6 cellular contexts compared by ENCODE assay signal in genomic region chr2:13532781-13533523, GRCh38.
DNase-seq lines count a peak whose midpoint lies in the region; ATAC-seq, FAIRE-seq and TF ChIP-seq lines count a peak whose summit lies in the region.
"Not testable (repeated sequence)": the region's sequence is repeated elsewhere in the genome, so short reads cannot be mapped to it uniquely, and the experiment has no call there.

No MANE protein-coding gene starts in this region.

- not testable (repeated sequence) for H3K36me3 ChIP-seq in BE2C; Panc1 (ENCODE audit: control insufficient read depth, insufficient read depth, low read length); HepG2 (replicated peaks in 1 of 2; ENCODE audit: control insufficient read depth in 1 of 2, insufficient read depth in 2 of 2, low read length in 2 of 2); small intestine (ENCODE audit: control insufficient read depth in 2 of 2, insufficient read depth in 2 of 2, low read length in 2 of 2)

- H3K27me3 Mint-ChIP-seq in Calu3 (ENCODE audit: unreplicated experiment) = not testable (repeated sequence)

- H3K9ac ChIP-seq in HepG2 (ENCODE audit: insufficient read depth, low read depth, low read length) = peak overlapping the region; percentile 71

- not testable (repeated sequence) for TF ChIP-seq EP300 in HepG2 (IDR thresholded peaks at IDR 0.05; ENCODE audit: low read depth in 2 of 2, low read length in 2 of 2); HepG2 (CRISPR knock-in tag; IDR thresholded peaks at IDR 0.05; ENCODE audit: borderline replicate concordance)

- peaks cover 58% of the 10 kb centered on the region for H3K4me1 Mint-ChIP-seq in Calu3 (ENCODE audit: low read depth, unreplicated experiment)

- not testable (repeated sequence) for H3K9me3 ChIP-seq in BE2C; Panc1 (ENCODE audit: control insufficient read depth, insufficient read depth, low read depth, low read length); small intestine (ENCODE audit: control insufficient read depth, low read depth)
- H3K9me3 ChIP-seq in HepG2 (ENCODE audit: low read length) = peaks cover 41% of the 10 kb centered on the region

- ATAC-seq in Panc1 (peak; percentile 69), HepG2 (peak; percentile 96)

- FAIRE-seq in HepG2 (lab: Jason Lieb, UNC); small intestine (lab: Jason Lieb, UNC): not testable (repeated sequence)

- not testable (repeated sequence) for H3K9me3 Mint-ChIP-seq in Calu3 (ENCODE audit: low read depth, unreplicated experiment)

- H3K4me2 ChIP-seq in HepG2 (ENCODE audit: low read depth, low read length) = peak overlapping the region; percentile 63

- CTCF ChIA-PET in Calu3 (lab: Charles Lee) = interaction anchor here (1.3 to 1.8 kb wide), 2 partner anchors 10 to 26 kb away, joined by 3 to 4 read pairs; no protein-coding TSS in a partner anchor
- CTCF ChIA-PET in Panc1 (lab: Charles Lee); HepG2 (lab: Yijun Ruan, JAX; ENCODE audit: low intra/inter-chr PET ratio, low total read pairs): not testable (repeated sequence)

- peaks cover 24% of the 10 kb centered on the region for H3K79me2 ChIP-seq in HepG2 (ENCODE audit: insufficient read depth, low read length)

- H3K36me3 Mint-ChIP-seq in Calu3 (ENCODE audit: insufficient read depth, unreplicated experiment) = peaks cover 34% of the 10 kb centered on the region

- peak overlapping the region; percentile 76 for H3K4me3 Mint-ChIP-seq in Calu3 (ENCODE audit: low read depth, unreplicated experiment)

- TF ChIP-seq POLR2A in HepG2 (IDR thresholded peaks at IDR 0.05; ENCODE audit: insufficient read depth in 1 of 2, low read depth in 2 of 2, low read length in 2 of 2) = not testable (repeated sequence)

- peaks cover 14% of the 10 kb centered on the region for H3K4me1 ChIP-seq in BE2C
- H3K4me1 ChIP-seq in Panc1 (ENCODE audit: control insufficient read depth, insufficient read depth, low read length); HepG2 (ENCODE audit: insufficient read depth, low read length); small intestine (ENCODE audit: control insufficient read depth in 2 of 2, insufficient read depth in 1 of 2, low read depth in 1 of 2, low read length in 1 of 2): not testable (repeated sequence)

- DNase-seq in BE2C = peak; percentile 80
- peak; percentile 61 for DNase-seq in Calu3
- DNase-seq in Panc1 (ENCODE audit: low read depth, low spot score) = not testable (repeated sequence)
- peak; percentile 74 for DNase-seq in SK-N-DZ (ENCODE audit: low spot score)
- DNase-seq in HepG2 (ENCODE audit: low spot score) = peak; percentile 68
- DNase-seq in small intestine = peak; percentile 12

- H3K27ac Mint-ChIP-seq in Calu3 (ENCODE audit: unreplicated experiment) = peak overlapping the region; percentile 96

- POLR2A ChIA-PET in Panc1 (lab: Charles Lee); HepG2 (lab: Yijun Ruan, JAX): not testable (repeated sequence)

- 12% methylated on average over 16 of the region's 22 CpGs for WGBS in HepG2 (ENCODE audit: low lambda C conversion rate)
- WGBS in small intestine, 3 donors = 54 to 76% (median 66%) methylated on average over 22 of the region's 22 CpGs

- TF ChIP-seq CTCF in BE2C (IDR thresholded peaks at IDR 0.05; ENCODE audit: low read depth, low read length); Calu3 (IDR thresholded peaks at IDR 0.05; ENCODE audit: unreplicated experiment); Panc1 (IDR thresholded peaks at IDR 0.05); HepG2 (CRISPR knock-in tag; IDR thresholded peaks at IDR 0.05): not testable (repeated sequence)

- in situ Hi-C loops in Panc1 (cut with HindIII; ENCODE audit: low pct_unique_long_range_greater_than_20kb, low sequenced_read_pairs); HepG2 (cut with HindIII; ENCODE audit: extremely low pct_ligation_motif_present, low pct_unique_long_range_greater_than_20kb): not testable (repeated sequence)

- BruUV-seq in Calu3 (replicated peaks; lab: Mats Ljungman, UMichigan) = TSS peak; percentile 67
- BruUV-seq in Panc1 (replicated peaks; lab: Mats Ljungman, UMichigan) = not testable (repeated sequence)
- BruUV-seq in HepG2 (replicated peaks; lab: Mats Ljungman, UMichigan) = TSS peak; percentile 80

- intact Hi-C loops in Calu3 (cut with micrococcal nuclease; ENCODE audit: unreplicated experiment) = loop anchor here (2.0 to 10.0 kb wide), 2 partner anchors 26 to 282 kb away; no protein-coding TSS in a partner anchor
- intact Hi-C loops in Panc1 (cut with micrococcal nuclease; ENCODE audit: unreplicated experiment); HepG2 (cut with micrococcal nuclease; ENCODE audit: unreplicated experiment): not testable (repeated sequence)

- peak overlapping the region; percentile 54 for H2AFZ ChIP-seq in HepG2 (ENCODE audit: low read length)

- TF ChIP-seq RAD21 in HepG2 (CRISPR knock-in tag; IDR thresholded peaks at IDR 0.05) = not testable (repeated sequence)

- not testable (repeated sequence) for H3K27me3 ChIP-seq in BE2C; Panc1 (ENCODE audit: control insufficient read depth, insufficient read depth, low read length); HepG2 (ENCODE audit: control insufficient read depth in 1 of 2, insufficient read depth in 2 of 2, low read length in 2 of 2); small intestine (ENCODE audit: control insufficient read depth in 2 of 2, insufficient read depth in 2 of 2, low read length in 2 of 2)

- not testable (repeated sequence) for H4K20me1 ChIP-seq in HepG2 (ENCODE audit: insufficient read depth, low read length)

- H3K4me3 ChIP-seq in BE2C (ENCODE audit: low read depth, low read length) (peak overlapping the region; percentile 72), Panc1 (ENCODE audit: low read depth in 2 of 2, low read length in 2 of 2) (peak overlapping the region; percentile 11 to 50; a peak in 3 of 4 replicates), HepG2 (replicated peaks in 1 of 3; ENCODE audit: insufficient read depth in 1 of 3, low read depth in 2 of 3, low read length in 3 of 3) (peak overlapping the region; percentile 64 to 73 (median 72); a peak in 5 of 6 replicates)
- H3K4me3 ChIP-seq in small intestine (ENCODE audit: low read depth in 1 of 2, low read length in 2 of 2) = not testable (repeated sequence)

- H3K27ac ChIP-seq in Panc1 (ENCODE audit: low read length); small intestine (ENCODE audit: low read depth in 1 of 2, low read length in 1 of 2): not testable (repeated sequence)
- peak overlapping the region; percentile 65 for H3K27ac ChIP-seq in HepG2 (ENCODE audit: extremely low read length, insufficient read depth, low read length)

TF ChIP-seq in HepG2, 621 proteins besides CTCF, POLR2A, EP300 and RAD21 (continues in another document):
- not testable (repeated sequence) for TF ChIP-seq CREB1 (IDR thresholded peaks at IDR 0.05)
- peak; percentile 41; the same call in 1 of the 2 replicates for TF ChIP-seq CREB1 (CRISPR knock-in tag; IDR thresholded peaks at IDR 0.05)
- peak; percentile 69 for TF ChIP-seq DRAP1 (CRISPR knock-in tag; IDR thresholded peaks at IDR 0.05)
- 0 out of 2 replicates have a peak, but pooled peaks have one; percentile 37 for TF ChIP-seq KAT7 (CRISPR knock-in tag; IDR thresholded peaks at IDR 0.05; ENCODE audit: borderline replicate concordance)
- peak; percentile 15; the same call in 1 of the 2 replicates for TF ChIP-seq ZNF687 (CRISPR knock-in tag; IDR thresholded peaks at IDR 0.05)
